7 cellular contexts compared by ENCODE assay signal in the genomic region with DNA sequence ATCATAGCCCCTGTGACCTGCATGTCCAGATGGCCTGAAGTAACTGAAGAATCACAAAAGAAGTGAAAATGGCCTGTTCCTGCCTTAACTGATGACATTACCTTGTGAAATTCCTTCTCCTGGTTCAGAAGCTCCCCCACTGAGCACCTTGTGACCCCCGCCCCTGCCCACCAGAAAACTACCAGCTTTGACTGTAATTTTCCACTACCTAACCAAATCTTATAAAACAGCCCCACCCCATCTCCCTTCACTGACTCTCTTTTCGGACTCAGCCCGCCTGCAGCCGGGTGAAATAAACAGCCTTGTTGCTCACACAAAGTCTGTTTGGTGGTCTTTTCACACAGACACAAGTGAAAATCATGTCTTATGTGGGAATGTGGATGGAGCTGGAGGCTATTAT.
DNase-seq lines count a peak whose midpoint lies in the region; ATAC-seq, FAIRE-seq and TF ChIP-seq lines count a peak whose summit lies in the region.
"Not testable (repeated sequence)": the region's sequence is repeated elsewhere in the genome, so short reads cannot be mapped to it uniquely, and the experiment has no call there.

No MANE protein-coding gene starts in this region.

- H3K27ac Mint-ChIP-seq in H9 (peak overlapping the region in 2 of 3 experiments; percentile 55 to 60; a peak in 2 of 7 replicates), WTC11 (peak overlapping the region; percentile 36; the same call in 1 of the 2 replicates), mesothelial cell of epicardium (peak overlapping the region; percentile 23)

- not testable (repeated sequence) for ATAC-seq in A549, WTC11

- not testable (repeated sequence) for H3K79me2 ChIP-seq in H9 (ENCODE audit: insufficient read depth, low read length); trophoblast cell (ENCODE audit: control insufficient read depth, insufficient read depth, low read length, poor library complexity)

- H2BK15ac ChIP-seq in H9 (ENCODE audit: low read depth, low read length): not testable (repeated sequence)

- H3K27me3 Mint-ChIP-seq in H9 (ENCODE audit: low read depth); mesothelial cell of epicardium (ENCODE audit: low read depth): not testable (repeated sequence)
- H3K27me3 Mint-ChIP-seq in WTC11 (ENCODE audit: low read depth): peaks cover 11% of the 10 kb centered on the region; the same call in 1 of the 2 replicates

- intact Hi-C loops in esophagus muscularis mucosa (cut with DNase I): not testable (repeated sequence)

- H3K56ac ChIP-seq in H9 (ENCODE audit: insufficient read length, low read depth, low read length): not testable (repeated sequence)

- H3K18ac ChIP-seq in H9 (ENCODE audit: insufficient read length, low read depth, low read length); trophoblast cell (ENCODE audit: low read length): not testable (repeated sequence)

- TF ChIP-seq EP300 in A549 (IDR thresholded peaks at IDR 0.05); esophagus muscularis mucosa (IDR thresholded peaks at IDR 0.05): not testable (repeated sequence)

- H4K91ac ChIP-seq in H9 (ENCODE audit: insufficient read length, low read depth, low read length): not testable (repeated sequence)
- peak overlapping the region; percentile 37 for H4K91ac ChIP-seq in trophoblast cell (ENCODE audit: low read depth, low read length)

- not testable (repeated sequence) for H4K20me1 ChIP-seq in H9 (ENCODE audit: control insufficient read depth, insufficient read depth, insufficient read length)

- WGBS in A549 (ENCODE audit: missing lambda C conversion rate): 79% methylated on average over 4 of the region's 4 CpGs
- whole genome bisulfite sequencing in H9 (ENCODE audit: extremely low coverage, insufficient read length, low lambda C conversion rate): no CpG with 5 or more reads among the region's 4 CpGs
- WGBS in esophagus muscularis mucosa: 62% methylated on average over 4 of the region's 4 CpGs
- WGBS in trophoblast cell (ENCODE audit: extremely low coverage, insufficient coverage, insufficient read length): no CpG with 5 or more reads among the region's 4 CpGs

- not testable (repeated sequence) for H3K23ac ChIP-seq in H9 (ENCODE audit: insufficient read length, low read depth, low read length); trophoblast cell (ENCODE audit: low read length)

- not testable (repeated sequence) for H3T11ph ChIP-seq in H9 (ENCODE audit: low read length)

- not testable (repeated sequence) for TF ChIP-seq CTCF in A549 (IDR thresholded peaks at IDR 0.05); H9 (conservative IDR thresholded peaks at IDR 0.05); WTC11 (IDR thresholded peaks at IDR 0.05); esophagus muscularis mucosa (IDR thresholded peaks at IDR 0.05); mesothelial cell of epicardium (IDR thresholded peaks at IDR 0.05; ENCODE audit: unreplicated experiment)

- H4K12ac ChIP-seq in trophoblast cell (ENCODE audit: low read depth, low read length): not testable (repeated sequence)

- H3K4me3 ChIP-seq in A549; HUES6 (ENCODE audit: low read depth, low read length); esophagus muscularis mucosa; trophoblast cell (ENCODE audit: low read depth, low read length): not testable (repeated sequence)

- not testable (repeated sequence) for H4K8ac ChIP-seq in H9 (replicated peaks; ENCODE audit: insufficient read length, low read depth, low read length); trophoblast cell (ENCODE audit: low read depth, low read length)

- not testable (repeated sequence) for FAIRE-seq in A549 (lab: Jason Lieb, UNC)

- not testable (repeated sequence) for H3K23me2 ChIP-seq in H9 (ENCODE audit: insufficient read length, low read depth, low read length, poor library complexity, severe bottlenecking)

- H2BK120ac ChIP-seq in H9 (ENCODE audit: low read depth, low read length, poor library complexity, severe bottlenecking): not testable (repeated sequence)
- H2BK120ac ChIP-seq in trophoblast cell (ENCODE audit: insufficient read depth, low read length, poor library complexity): peak overlapping the region; percentile 60

- H4K5ac ChIP-seq in H9 (ENCODE audit: insufficient read length, low read depth, low read length): not testable (repeated sequence)

- H3K4me3 Mint-ChIP-seq in H9, WTC11, mesothelial cell of epicardium: not testable (repeated sequence)

- H3K4me2 ChIP-seq in A549: peak overlapping the region; percentile 52; the same call in 2 of the 3 replicates
- not testable (repeated sequence) for H3K4me2 ChIP-seq in H9 (ENCODE audit: insufficient read depth, insufficient read length, low read length); trophoblast cell (ENCODE audit: low read length)

- H3K36me3 Mint-ChIP-seq in H9 (ENCODE audit: insufficient read depth in 1 of 3, low read depth in 3 of 3): peaks cover 25 to 39% (median 26%) of the 10 kb centered on the region in 3 experiments
- peaks cover 64% of the 10 kb centered on the region for H3K36me3 Mint-ChIP-seq in WTC11
- H3K36me3 Mint-ChIP-seq in mesothelial cell of epicardium: peaks cover 13% of the 10 kb centered on the region

- H2AK5ac ChIP-seq in H9 (ENCODE audit: insufficient read length, low read length); trophoblast cell (ENCODE audit: low read length): not testable (repeated sequence)

- not testable (repeated sequence) for H3K4ac ChIP-seq in H9 (ENCODE audit: low read depth, low read length); trophoblast cell (ENCODE audit: low read depth, low read length)

- H2BK12ac ChIP-seq in H9 (ENCODE audit: insufficient read length, low read depth, low read length): not testable (repeated sequence)
- peak overlapping the region; percentile 31 for H2BK12ac ChIP-seq in trophoblast cell (ENCODE audit: low read length)

- not testable (repeated sequence) for TF ChIP-seq RAD21 in A549 (conservative IDR thresholded peaks at IDR 0.05 in 1 of 2, IDR thresholded peaks at IDR 0.05 in 1 of 2)

- POLR2A ChIA-PET in A549 (lab: Yijun Ruan, JAX): not testable (repeated sequence)
- POLR2A ChIA-PET in WTC11 (lab: Charles Lee): interaction anchor here (1.3 kb wide), 1 partner anchor 17 kb away, joined by 4 read pairs; no protein-coding TSS in a partner anchor

- not testable (repeated sequence) for H3K9ac ChIP-seq in H9 (ENCODE audit: extremely low read depth, insufficient read length, low read length); trophoblast cell (ENCODE audit: low read length)
- peak overlapping the region; percentile 74 for H3K9ac ChIP-seq in HUES6 (ENCODE audit: low read length)

- not testable (repeated sequence) for DNase-seq in A549 (ENCODE audit: low read depth in 1 of 2, low spot score in 1 of 2); H9; WTC11 (ENCODE audit: low spot score); mesothelial cell of epicardium (ENCODE audit: low spot score in 2 of 2, unreplicated experiment in 2 of 2); trophoblast cell
- peak; percentile 39 for DNase-seq in esophagus muscularis mucosa (ENCODE audit: extremely low spot score)

- H3K27ac ChIP-seq in A549 (peak overlapping the region in 1 of 2 experiments; percentile 17; a peak in 1 of 6 replicates), HUES6 (ENCODE audit: low read depth, low read length) (peak overlapping the region; percentile 31; the same call in 1 of the 2 replicates)
- not testable (repeated sequence) for H3K27ac ChIP-seq in H9 (ENCODE audit: insufficient read length, low read depth, low read length); esophagus muscularis mucosa (replicated peaks in 1 of 4); trophoblast cell (ENCODE audit: low read depth, low read length)

- H3K4me1 Mint-ChIP-seq in H9 (peaks cover 9 to 16% of the 10 kb centered on the region in 2 experiments), WTC11 (peaks cover 36% of the 10 kb centered on the region), mesothelial cell of epicardium (peaks cover 55% of the 10 kb centered on the region)

- not testable (repeated sequence) for H2BK5ac ChIP-seq in H9 (ENCODE audit: insufficient read length, low read length); trophoblast cell (ENCODE audit: low read depth, low read length, poor library complexity)

- H3K9me3 Mint-ChIP-seq in H9: peaks cover 43 to 48% of the 10 kb centered on the region in 2 experiments
- peaks cover 58% of the 10 kb centered on the region for H3K9me3 Mint-ChIP-seq in WTC11
- peaks cover 31% of the 10 kb centered on the region for H3K9me3 Mint-ChIP-seq in mesothelial cell of epicardium

- peaks cover 11% of the 10 kb centered on the region; the same call in 2 of the 3 replicates for H3K4me1 ChIP-seq in A549
- H3K4me1 ChIP-seq in H9 (ENCODE audit: insufficient read depth, low read length); HUES6 (ENCODE audit: control insufficient read depth, insufficient read depth, low read length); esophagus muscularis mucosa; trophoblast cell (ENCODE audit: control insufficient read depth in 1 of 2, insufficient read depth in 2 of 2, low read length in 2 of 2): not testable (repeated sequence)

- not testable (repeated sequence) for H3K36me3 ChIP-seq in HUES6 (ENCODE audit: control insufficient read depth, insufficient read depth, low read length); esophagus muscularis mucosa; trophoblast cell (ENCODE audit: control insufficient read depth in 1 of 2, insufficient read depth in 2 of 2, low read length in 2 of 2)

- CTCF ChIA-PET in A549 (lab: Yijun Ruan, JAX): interaction anchor here (0.6 to 1.1 kb wide), 2 partner anchors 31 to 1303 kb away, joined by 3 read pairs; no protein-coding TSS in a partner anchor
- CTCF ChIA-PET in WTC11 (lab: Charles Lee): not testable (repeated sequence)

- not testable (repeated sequence) for H3K27me3 ChIP-seq in H9 (ENCODE audit: insufficient read depth, low read length); HUES6 (ENCODE audit: control insufficient read depth, insufficient read depth, low read length); esophagus muscularis mucosa; trophoblast cell (ENCODE audit: insufficient read depth, low read length)

- H3K79me1 ChIP-seq in H9 (ENCODE audit: insufficient read depth, low read depth, low read length, poor library complexity, severe bottlenecking); trophoblast cell (ENCODE audit: low read length): not testable (repeated sequence)

- not testable (repeated sequence) for H3K9me3 ChIP-seq in A549; H9 (ENCODE audit: control insufficient read depth, low read depth, low read length); trophoblast cell (ENCODE audit: insufficient read depth, low read depth, low read length)
- peaks cover 43% of the 10 kb centered on the region for H3K9me3 ChIP-seq in HUES6 (ENCODE audit: control insufficient read depth, insufficient read depth, low read depth, low read length)
- H3K9me3 ChIP-seq in esophagus muscularis mucosa: peaks cover 0 to 11% (median 5%) of the 10 kb centered on the region in 4 donors

- H3K14ac ChIP-seq in H9 (ENCODE audit: insufficient read depth, low read length); trophoblast cell (ENCODE audit: low read length): not testable (repeated sequence)

- not testable (repeated sequence) for TF ChIP-seq POLR2A in A549 (IDR thresholded peaks at IDR 0.05; ENCODE audit: low read length); esophagus muscularis mucosa (IDR thresholded peaks at IDR 0.05; ENCODE audit: low read depth)

- not testable (repeated sequence) for H2BK20ac ChIP-seq in H9 (ENCODE audit: low read depth, low read length, poor library complexity, severe bottlenecking)

- not testable (repeated sequence) for H2AFZ ChIP-seq in H9 (ENCODE audit: low read length); trophoblast cell (ENCODE audit: insufficient read depth, low read length, poor library complexity)
